ENCODE assay signal across 13 cellular contexts in the genomic region with DNA sequence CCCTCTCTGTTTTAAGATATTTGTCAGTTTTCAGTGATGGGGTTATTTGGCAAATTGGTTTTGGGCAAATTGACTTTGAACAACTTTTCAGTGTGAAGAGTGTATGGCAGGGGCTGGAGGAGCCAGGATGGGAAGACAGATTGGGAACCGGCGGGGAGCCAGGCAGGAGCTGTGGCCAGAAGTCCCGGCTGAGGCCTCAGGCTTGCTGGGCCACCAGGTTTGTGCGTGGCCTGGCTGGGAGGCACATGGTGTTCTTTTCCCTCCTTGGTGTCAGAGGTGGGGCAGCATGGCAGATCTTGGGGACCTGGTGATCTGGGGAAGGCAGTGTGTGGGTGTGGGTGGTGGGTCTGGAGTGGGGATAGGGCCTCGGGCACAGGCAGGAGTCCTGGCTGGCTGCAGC. TPM values are rescaled to one million over a fixed set of nuclear protein-coding genes. Genes with fewer than 3 reads are reported as not detected.
DNase-seq lines count a peak whose midpoint lies in the region; ATAC-seq and TF ChIP-seq lines count a peak whose summit lies in the region.
"Had no signal": no experiment of that assay in that cellular context is flagged by ENCODE, and none has a peak within 500 bp of the region (broad histone marks: within the 10 kb centered on the region; RNA-seq: fewer than 3 reads in every experiment).

No MANE protein-coding gene starts in this region.

- H3K9ac ChIP-seq in SK-N-MC (ENCODE audit: insufficient read length) = peak overlapping the region; percentile 8

- TF ChIP-seq CTCF in heart left ventricle (IDR thresholded peaks at IDR 0.05) (no peak), testis (IDR thresholded peaks at IDR 0.05) (no peak)

- in situ Hi-C loops in HAP-1 (cut with MboI; ENCODE audit: low sequenced_read_pairs) = loop anchor here (5.0 kb wide), 1 partner anchor 263 kb away; no protein-coding TSS in a partner anchor

- 81 to 92% (median 87%) methylated on average over 4 to 5 of the region's 5 CpGs for WGBS in heart left ventricle, 4 donors
- WGBS in testis, 2 donors = 59 to 77% methylated on average over 5 of the region's 5 CpGs

- H3K9me3 ChIP-seq in heart left ventricle (no peaks in the 10 kb centered on the region), SK-N-MC (ENCODE audit: low read depth, low read length) (no peaks in the 10 kb centered on the region), testis (no peaks in the 10 kb centered on the region), HAP-1 (no peaks in the 10 kb centered on the region)
- H3K9me3 ChIP-seq: BE2C, SJCRH30, upper lobe of right lung had no signal

- H3K4me1 ChIP-seq in heart left ventricle (peaks cover 0 to 10% (median 3%) of the 10 kb centered on the region in 12 donors), testis (peaks cover 32% of the 10 kb centered on the region), HAP-1 (peaks cover 4% of the 10 kb centered on the region)

- H3K4me3 ChIP-seq in heart left ventricle (no peak overlapping the region), SK-N-MC (no peak overlapping the region), testis (no peak overlapping the region), HAP-1 (no peak overlapping the region)
- H3K4me3 ChIP-seq: PC-9, SJCRH30, upper lobe of right lung had no signal

- H3K27ac ChIP-seq in heart left ventricle = no peak overlapping the region
- peak overlapping the region; percentile 93; the same call in 1 of the 2 replicates for H3K27ac ChIP-seq in SK-N-MC
- peak overlapping the region; percentile 27 to 81 for H3K27ac ChIP-seq in testis
- H3K27ac ChIP-seq: PC-9, SJCRH30, upper lobe of right lung had no signal

- DNase-seq in Right ventricle myocardium inferior (ENCODE audit: missing footprints) (peak; percentile 67), heart left ventricle (no peak), SK-N-MC (ENCODE audit: low read depth, low spot score) (no peak), islet precursor cell (peak; percentile 44), testis (no peak), NCI-H1105 treated with DMSO at 0.1 percent for 48 hours (lab: John Stamatoyannopoulos, UW) (no peak), OCI-M1 (lab: John Stamatoyannopoulos, UW) (no peak), HAP-1 (ENCODE audit: low spot score in 2 of 2) (no peak)
- DNase-seq: kidney, PC-9 had no signal

- H3K27me3 ChIP-seq in heart left ventricle (no peaks in the 10 kb centered on the region), testis (no peaks in the 10 kb centered on the region), HAP-1 (ENCODE audit: low read depth) (no peaks in the 10 kb centered on the region)
- H3K27me3 ChIP-seq: BE2C, SJCRH30, upper lobe of right lung had no signal

- TF ChIP-seq POLR2A in heart left ventricle (IDR thresholded peaks at IDR 0.05) (no peak), testis (IDR thresholded peaks at IDR 0.05) (no peak)

- intact Hi-C loops in Right ventricle myocardium inferior (cut with DNase I) = loop anchor here (2.0 kb wide), 2 partner anchors 261 to 1245 kb away; no protein-coding TSS in a partner anchor
- intact Hi-C loops in heart left ventricle (cut with DNase I) = loop anchor here in 8 of 10 donors (2.0 to 5.0 kb wide), 6 partner anchors 261 to 1245 kb away; no protein-coding TSS in a partner anchor
- intact Hi-C loops in testis (cut with DNase I; ENCODE audit: low total_unique reads) = no loop called here

- H3K36me3 ChIP-seq in heart left ventricle = peaks cover 0 to 26% (median 13%) of the 10 kb centered on the region in 9 donors
- no peaks in the 10 kb centered on the region for H3K36me3 ChIP-seq in SK-N-MC (ENCODE audit: insufficient read depth, low read length)
- no peaks in the 10 kb centered on the region for H3K36me3 ChIP-seq in testis (ENCODE audit: low read depth, missing control alignments)
- H3K36me3 ChIP-seq in HAP-1 (replicated peaks) = peaks cover 5% of the 10 kb centered on the region; the same call in 1 of the 2 replicates
- H3K36me3 ChIP-seq: BE2C, SJCRH30 had no signal

- ATAC-seq in Right ventricle myocardium inferior = no peak
- no peak for ATAC-seq in heart left ventricle

RNA-seq across cellular contexts. Expression of gene WDR25, which starts 8.0 kb away (rescaled TPM):
- total RNA-seq in Right ventricle myocardium inferior (4.6 TPM), heart left ventricle (10 to 100 TPM in 1 of 9 donors, 1 to 10 TPM in 8; 4.0 to 10.2 (median 6.1) TPM), testis (10 to 100 TPM; 12.9 to 18.2 TPM)
- polyA plus RNA-seq in heart left ventricle (1 to 10 TPM; 4.7 to 7.4 TPM), testis (ENCODE audit: insufficient read depth, low read depth, low replicate concordance) (12.8 TPM)

Comparison
In these comparisons a context has a peak if more than half of its experiments do, and no peak if none do; other contexts are left out.
1. DNase-seq: peak in Right ventricle myocardium inferior (single experiment) and islet precursor cell (single experiment); none in heart left ventricle (0 of 5), SK-N-MC (single experiment), testis (single experiment), NCI-H1105 treated with DMSO at 0.1 percent for 48 hours (single experiment), OCI-M1 (single experiment) and HAP-1 (0 of 2).
2. H3K27ac ChIP-seq: peak in SK-N-MC (single experiment) and testis (2 of 2); none in heart left ventricle (0 of 12).